12 cellular contexts compared by ENCODE assay signal in the genomic region with DNA sequence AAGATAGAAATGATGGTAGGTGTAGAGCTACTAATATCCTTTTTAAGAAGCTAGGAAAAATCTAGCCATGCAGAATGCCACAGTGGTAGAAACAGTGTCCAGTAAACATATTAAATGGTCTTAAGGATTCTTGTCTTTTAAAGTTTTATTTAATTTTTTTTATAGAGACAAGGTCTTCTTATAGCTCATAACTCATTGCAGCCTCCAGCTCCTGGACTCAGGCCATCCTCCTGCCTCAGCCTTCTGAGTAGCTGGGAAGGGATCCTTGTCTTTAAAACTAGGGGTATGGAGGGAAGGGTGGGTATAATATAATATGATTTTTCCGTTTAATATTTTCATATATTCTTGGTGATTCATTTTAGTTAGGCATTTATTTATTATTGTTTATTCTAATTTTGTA. TPM values are rescaled to one million over a fixed set of nuclear protein-coding genes. Genes with fewer than 3 reads are reported as not detected.
DNase-seq lines count a peak whose midpoint lies in the region; ATAC-seq and TF ChIP-seq lines count a peak whose summit lies in the region.
"Had no signal": no experiment of that assay in that cellular context is flagged by ENCODE, and none has a peak within 500 bp of the region (broad histone marks: within the 10 kb centered on the region; RNA-seq: fewer than 3 reads in every experiment).

No MANE protein-coding gene starts in this region.

- WGBS in adrenal gland, 4 donors, result 59 to 88% (median 80%) methylated on average over 1 of the region's 1 CpG
- 80 to 86% methylated on average over 1 of the region's 1 CpG for WGBS in heart right ventricle, 2 donors

- peaks cover 25% of the 10 kb centered on the region for H3K4me1 ChIP-seq in ACC112 (ENCODE audit: control insufficient read depth, insufficient read depth, low read length, unreplicated experiment)
- peaks cover 17% of the 10 kb centered on the region for H3K4me1 ChIP-seq in HUES48 (ENCODE audit: control insufficient read depth, insufficient read depth, low read length)
- peaks cover 25 to 41% of the 10 kb centered on the region in 2 donors for H3K4me1 ChIP-seq in adrenal gland (replicated peaks in 1 of 2)
- peaks cover 0 to 55% (median 34%) of the 10 kb centered on the region in 9 donors for H3K4me1 ChIP-seq in heart right ventricle

- no peak for DNase-seq in adrenal gland
- DNase-seq in medulla oblongata (ENCODE audit: extremely low spot score), result peak; percentile 44
- no peak for DNase-seq in progenitor cell of endocrine pancreas (ENCODE audit: low spot score, unreplicated experiment)
- DNase-seq in H4 (ENCODE audit: low spot score), result no peak
- no peak for DNase-seq in KG1 (lab: John Stamatoyannopoulos, UW)
- DNase-seq in heart right ventricle, result no peak
- DNase-seq: amniotic stem cell, DMS79 treated with DMSO at 0.1 percent for 48 hours, hippocampal formation, NCI-H2107 had no signal

- no peaks in the 10 kb centered on the region for H3K27me3 Mint-ChIP-seq in progenitor cell of endocrine pancreas

- no peak overlapping the region for H3K9ac ChIP-seq in HUES48 (ENCODE audit: low read depth, low read length)

- intact Hi-C loops in adrenal gland (cut with DNase I) (loop anchor here in 1 of 2 donors (5.0 kb wide), 1 partner anchor 52 kb away; a partner anchor contains a TSS), heart right ventricle (cut with DNase I) (loop anchor here in 7 of 10 donors (5.0 to 10.0 kb wide), 4 partner anchors 37 to 148 kb away; a partner anchor contains a TSS)

- no peak for TF ChIP-seq CTCF in adrenal gland (IDR thresholded peaks at IDR 0.05)
- TF ChIP-seq CTCF in progenitor cell of endocrine pancreas (IDR thresholded peaks at IDR 0.05; ENCODE audit: unreplicated experiment), result no peak
- no peak for TF ChIP-seq CTCF in heart right ventricle (IDR thresholded peaks at IDR 0.05)

- ATAC-seq in heart right ventricle, result no peak

- no peak overlapping the region for H2AFZ ChIP-seq in ACC112 (ENCODE audit: low read length, unreplicated experiment)

- no peak overlapping the region for H3K4me3 Mint-ChIP-seq in progenitor cell of endocrine pancreas (ENCODE audit: low read depth)

- H3K36me3 Mint-ChIP-seq in progenitor cell of endocrine pancreas (ENCODE audit: insufficient read depth), result peaks cover 17% of the 10 kb centered on the region

- H3K4me1 Mint-ChIP-seq in progenitor cell of endocrine pancreas (ENCODE audit: low read depth), result peaks cover 25% of the 10 kb centered on the region

- H3K9me3 Mint-ChIP-seq in progenitor cell of endocrine pancreas (ENCODE audit: low read depth), result no peaks in the 10 kb centered on the region

- H3K79me2 ChIP-seq in ACC112 (ENCODE audit: control insufficient read depth, insufficient read depth, low read length, unreplicated experiment), result peaks cover 81% of the 10 kb centered on the region

- H3K27me3 ChIP-seq in ACC112 (ENCODE audit: insufficient read depth, low read length) (no peaks in the 10 kb centered on the region), HUES48 (ENCODE audit: control insufficient read depth, insufficient read depth, low read length) (no peaks in the 10 kb centered on the region), adrenal gland (no peaks in the 10 kb centered on the region), heart right ventricle (no peaks in the 10 kb centered on the region)

- peak overlapping the region; percentile 91 for H3K4me3 ChIP-seq in ACC112 (ENCODE audit: low read depth, low read length)
- 0 out of 2 replicates have a peak overlapping the region, but pooled peaks have one; percentile 98 for H3K4me3 ChIP-seq in HUES48 (ENCODE audit: low read depth, low read length)
- H3K4me3 ChIP-seq in adrenal gland, result peak overlapping the region in 1 of 4 donors; percentile 99
- peak overlapping the region in 5 of 10 donors; percentile 82 to 97 (median 87) for H3K4me3 ChIP-seq in heart right ventricle

- peak overlapping the region; percentile 89 for H3K27ac ChIP-seq in ACC112 (ENCODE audit: low read depth, low read length)
- H3K27ac ChIP-seq in HUES48 (ENCODE audit: low read depth, low read length), result no peak overlapping the region
- peak overlapping the region in 3 of 5 donors; percentile 47 to 99 (median 96) for H3K27ac ChIP-seq in adrenal gland
- H3K27ac ChIP-seq in heart right ventricle, result peak overlapping the region in 4 of 10 donors; percentile 26 to 99 (median 96)

- H3K36me3 ChIP-seq in ACC112 (ENCODE audit: insufficient read depth, low read length), result peaks cover 25% of the 10 kb centered on the region
- peaks cover 47% of the 10 kb centered on the region for H3K36me3 ChIP-seq in HUES48 (ENCODE audit: control insufficient read depth, insufficient read depth, low read length)
- peaks cover 0 to 10% of the 10 kb centered on the region in 2 donors for H3K36me3 ChIP-seq in adrenal gland (replicated peaks in 1 of 2)
- peaks cover 0 to 56% (median 5%) of the 10 kb centered on the region in 9 donors for H3K36me3 ChIP-seq in heart right ventricle

- H3K27ac Mint-ChIP-seq in progenitor cell of endocrine pancreas, result no peak overlapping the region

- no peak for TF ChIP-seq POLR2A in adrenal gland (IDR thresholded peaks at IDR 0.05)

- H3K9me3 ChIP-seq in HUES48 (ENCODE audit: control insufficient read depth, insufficient read depth, low read length), result no peaks in the 10 kb centered on the region
- H3K9me3 ChIP-seq in adrenal gland (replicated peaks in 1 of 3), result no peaks in the 10 kb centered on the region
- H3K9me3 ChIP-seq in heart right ventricle, result no peaks in the 10 kb centered on the region

RNA-seq across cellular contexts. Expression of a gene that starts 3.8 kb away (rescaled TPM):
- total RNA-seq in adrenal gland, result 100 to 1,000 TPM in 7 of 8 donors, 10 to 100 TPM in 1; 96.8 to 290 (median 202) TPM
- polyA plus RNA-seq in adrenal gland, result 100 to 1,000 TPM in 1 of 3 donors, 10 to 100 TPM in 2; 52.4 to 118 (median 92.6) TPM
- 65.7 and 73.4 TPM in 2 replicates for total RNA-seq in progenitor cell of endocrine pancreas
- 104 and 124 TPM in 2 replicates for total RNA-seq in H4 (2014; rRNA removed; shearing (Covaris generic))
- total RNA-seq in heart right ventricle, result 10 to 100 TPM; 30.3 to 86.3 (median 34.6) TPM
- polyA plus RNA-seq in heart right ventricle, result 10 to 100 TPM; 49.6 to 65.1 TPM

RNA-seq across cellular contexts. Expression of a gene that starts 53.5 kb away (rescaled TPM):
- total RNA-seq in adrenal gland, result 10 to 100 TPM; 12.5 to 28.4 (median 19.1) TPM
- polyA plus RNA-seq in adrenal gland, result 10 to 100 TPM in 2 of 3 donors, 1 to 10 TPM in 1; 6.8 to 15.8 (median 15.7) TPM
- 12.1 and 13.2 TPM in 2 replicates for total RNA-seq in progenitor cell of endocrine pancreas
- total RNA-seq in H4 (2014; rRNA removed; shearing (Covaris generic)), result 9.1 and 22.8 TPM in 2 replicates
- 10 to 100 TPM in 4 of 10 donors, 1 to 10 TPM in 6; 4.4 to 14.6 (median 7.7) TPM for total RNA-seq in heart right ventricle
- polyA plus RNA-seq in heart right ventricle, result 10 to 100 TPM in 1 of 2 donors, 1 to 10 TPM in 1; 5.0 to 11.4 TPM
